Comparison of ENCODE assay signal across 1 cellular context in the genomic region with DNA sequence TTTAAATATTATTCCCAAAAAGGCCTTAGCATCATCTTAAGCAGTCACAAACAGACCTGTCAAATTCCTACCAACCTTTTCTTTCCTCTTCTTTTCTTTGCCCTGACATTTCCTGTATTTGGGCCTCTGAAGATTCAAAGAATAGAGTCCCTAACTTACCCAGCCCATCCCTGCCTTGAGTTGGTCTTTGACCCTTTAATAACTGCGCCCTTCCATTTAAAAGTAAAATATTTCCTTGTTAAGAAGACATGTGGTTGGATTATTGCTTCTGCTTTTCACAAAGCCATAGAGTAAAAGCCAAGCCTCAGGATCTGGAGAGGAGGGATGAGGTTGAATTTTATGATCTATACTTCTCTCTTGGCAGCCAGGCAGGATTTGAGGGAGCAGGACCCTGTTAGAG.
TF ChIP-seq lines count a peak whose summit lies in the region.

No MANE protein-coding gene starts in this region.

TF ChIP-seq in H1, 55 proteins besides CTCF, POLR2A, EP300 and RAD21:
- TF ChIP-seq TBP (IDR thresholded peaks at IDR 0.05; ENCODE audit: low read depth, low read length), result no peak
